7 cellular contexts compared by ENCODE assay signal in genomic region chr22:26461188-26461810, GRCh38. TPM values are rescaled to one million over a fixed set of nuclear protein-coding genes. Genes with fewer than 3 reads are reported as not detected.
A peak's percentile ranks its signal among the peaks of the same experiment; 100 is the strongest.
DNase-seq lines count a peak whose midpoint lies in the region; ATAC-seq, FAIRE-seq and TF ChIP-seq lines count a peak whose summit lies in the region.

No MANE protein-coding gene starts in this region.

- DNase-seq in GM06990 (ENCODE audit: extremely low read depth, insufficient read length) (no peak), LNCaP clone FGC (ENCODE audit: low read depth) (no peak), H1 (ENCODE audit: low read depth in 1 of 2, low spot score in 2 of 2) (peak; percentile 53 to 90), mucosa of descending colon (peak in 2 of 3 donors; percentile 59 to 83), uterus (peak; percentile 25 to 44)
- peak; percentile 9 to 28 (median 18) for DNase-seq in activated CD4-positive, CD25-positive, alpha-beta regulatory T cell (lab: John Stamatoyannopoulos, UW)

- peak; percentile 96 for FAIRE-seq in H1 (lab: Jason Lieb, UNC)

- H4K20me1 ChIP-seq in H1 (replicated peaks in 1 of 2; ENCODE audit: control insufficient read depth in 1 of 2, insufficient read depth in 2 of 2, low read length in 2 of 2), result peaks cover 5 to 9% of the 10 kb centered on the region in 2 experiments

- no peak overlapping the region for H4K8ac ChIP-seq in H1 (ENCODE audit: extremely low read depth, insufficient read depth, low read length)

- no peak overlapping the region for H2BK12ac ChIP-seq in H1 (ENCODE audit: low read depth, low read length)

- TF ChIP-seq EP300 in H1 (IDR thresholded peaks at IDR 0.05; ENCODE audit: borderline replicate concordance in 1 of 2, low read depth in 2 of 2, low read length in 2 of 2), result no peak

- H3K27me3 ChIP-seq in GM06990 (replicated peaks; ENCODE audit: control insufficient read depth, insufficient read depth, low read length) (no peaks in the 10 kb centered on the region), H1 (replicated peaks in 1 of 4; ENCODE audit: control insufficient read depth in 3 of 4, extremely low read depth in 1 of 4, insufficient read depth in 3 of 4, low read length in 3 of 4) (no peaks in the 10 kb centered on the region), uterus (no peaks in the 10 kb centered on the region)

- H3K4ac ChIP-seq in H1 (replicated peaks; ENCODE audit: insufficient read length, low read depth, low read length), result no peak overlapping the region

- no peak overlapping the region for H3K9ac ChIP-seq in H1 (replicated peaks in 1 of 4; ENCODE audit: extremely low read depth in 1 of 4, low read depth in 3 of 4, low read length in 3 of 4)

- no peak overlapping the region for H2BK120ac ChIP-seq in H1 (replicated peaks; ENCODE audit: low read depth, low read length)

- no peaks in the 10 kb centered on the region for H3K23me2 ChIP-seq in H1 (ENCODE audit: low read depth, low read length)

- H2AFZ ChIP-seq in H1 (ENCODE audit: low read length), result no peak overlapping the region

- POLR2A ChIA-PET in H1 (lab: Charles Lee; ENCODE audit: partially characterized antibody), result interaction anchor here (1.0 to 1.6 kb wide), 5 partner anchors 21 to 97 kb away, joined by 3 to 4 read pairs (median 3); partner anchors contain the start of genes HPS4 and SRRD

- peaks cover 31% of the 10 kb centered on the region for H3K36me3 ChIP-seq in GM06990 (ENCODE audit: control insufficient read depth, insufficient read depth, low read length)
- peaks cover 14 to 58% (median 44%) of the 10 kb centered on the region in 4 experiments for H3K36me3 ChIP-seq in H1 (ENCODE audit: control insufficient read depth in 2 of 4, insufficient read depth in 4 of 4, low read length in 3 of 4)
- peaks cover 8% of the 10 kb centered on the region for H3K36me3 ChIP-seq in mucosa of descending colon (ENCODE audit: low read depth)
- H3K36me3 ChIP-seq in uterus, result no peaks in the 10 kb centered on the region

- CTCF ChIA-PET in H1 (lab: Charles Lee; ENCODE audit: partially characterized antibody), result interaction anchor here (0.6 to 7.8 kb wide), 40 partner anchors 9 to 719 kb away, joined by 3 to 98 read pairs (median 6); partner anchors contain the start of genes HPS4, MYO18B and SRRD

- 30% methylated on average over 3 of the region's 3 CpGs; no CpG with 5 or more reads in 1 of the 2 experiments for WGBS in H1 (ENCODE audit: extremely low coverage in 1 of 2, insufficient coverage in 1 of 2, insufficient read length in 1 of 2, insufficient replicate concordance in 2 of 2, low coverage in 1 of 2, low lambda C conversion rate in 2 of 2, missing lambda C conversion rate in 1 of 2), 2 experiments

- H3K56ac ChIP-seq in H1 (replicated peaks; ENCODE audit: insufficient read length, low read depth, low read length), result no peak overlapping the region

- 0 out of 2 replicates have a peak, but pooled peaks cover 2% of the 10 kb centered on the region for H3K79me1 ChIP-seq in H1 (ENCODE audit: low read depth, low read length)

- H2BK15ac ChIP-seq in H1 (ENCODE audit: low read length), result no peak overlapping the region

- no peak overlapping the region for H3K23ac ChIP-seq in H1 (ENCODE audit: insufficient read length)

- H2BK5ac ChIP-seq in H1 (ENCODE audit: low read depth, low read length), result no peak overlapping the region

- peak; percentile 81 to 84 for TF ChIP-seq RAD21 in H1 (IDR thresholded peaks at IDR 0.05 in 1 of 2, conservative IDR thresholded peaks at IDR 0.05 in 1 of 2; ENCODE audit: low read depth in 2 of 2, low read length in 2 of 2)

- intact Hi-C loops in mucosa of descending colon (cut with DNase I, micrococcal nuclease), result loop anchor here in 1 of 2 donors (2.0 kb wide), 1 partner anchor 62 kb away; no protein-coding TSS in a partner anchor
- intact Hi-C loops in uterus (cut with DNase I; ENCODE audit: low total_unique reads), result no loop called here

- no peak overlapping the region for H2BK20ac ChIP-seq in H1 (ENCODE audit: low read length)

- H3K79me2 ChIP-seq in H1 (ENCODE audit: control insufficient read depth in 1 of 2, insufficient read depth in 2 of 2, low read length in 2 of 2), result peaks cover 0 to 2% of the 10 kb centered on the region in 2 experiments; a peak in 1 of 4 replicates

- H3K18ac ChIP-seq in H1 (ENCODE audit: extremely low read depth, low read length), result no peak overlapping the region

- TF ChIP-seq CTCF in GM06990 (IDR thresholded peaks at IDR 0.05; ENCODE audit: insufficient read depth, low read length, poor library complexity, severe bottlenecking) (peak; percentile 79), LNCaP clone FGC (IDR thresholded peaks at IDR 0.05; ENCODE audit: control insufficient read depth, extremely low read depth, insufficient read depth) (peak; percentile 71), H1 (IDR thresholded peaks at IDR 0.05; ENCODE audit: control extremely low read depth in 1 of 3, insufficient read depth in 1 of 3, low read depth in 1 of 3, low read length in 3 of 3) (peak; percentile 58 to 80 (median 76)), mucosa of descending colon (IDR thresholded peaks at IDR 0.05) (peak; percentile 60), uterus (IDR thresholded peaks at IDR 0.05) (peak; percentile 55 to 64 (median 59))

- H3K4me1 ChIP-seq in H1 (replicated peaks in 1 of 4; ENCODE audit: control insufficient read depth in 3 of 4, insufficient read depth in 4 of 4, low read length in 3 of 4) (no peaks in the 10 kb centered on the region), mucosa of descending colon (ENCODE audit: low read depth) (no peaks in the 10 kb centered on the region), uterus (no peaks in the 10 kb centered on the region)

- H4K91ac ChIP-seq in H1 (replicated peaks; ENCODE audit: insufficient read length, low read length), result no peak overlapping the region

- H3K9me3 ChIP-seq in H1 (ENCODE audit: insufficient read depth in 2 of 2, low read depth in 1 of 2, low read length in 1 of 2), result no peaks in the 10 kb centered on the region
- H3K9me3 ChIP-seq in mucosa of descending colon, result no peaks in the 10 kb centered on the region
- H3K9me3 ChIP-seq in uterus, result no peaks in the 10 kb centered on the region

- H3K14ac ChIP-seq in H1 (ENCODE audit: insufficient read length), result no peak overlapping the region

- no peak overlapping the region for H3K27ac ChIP-seq in H1 (ENCODE audit: low read depth, low read length)
- H3K27ac ChIP-seq in uterus, result no peak overlapping the region

- ATAC-seq in mucosa of descending colon, result peak; percentile 81
- ATAC-seq in GM21367 (IDR thresholded peaks at IDR 0.05; ENCODE audit: unreplicated experiment), result no peak

- H3K4me2 ChIP-seq in H1 (ENCODE audit: insufficient read depth in 1 of 2, low read depth in 2 of 2, low read length in 2 of 2), result no peak overlapping the region

- no peak overlapping the region for H4K5ac ChIP-seq in H1 (ENCODE audit: insufficient read length, low read depth, low read length)

- H3K4me3 ChIP-seq in GM06990 (replicated peaks; ENCODE audit: low read depth, low read length) (no peak overlapping the region), LNCaP clone FGC (ENCODE audit: low read depth, low read length) (no peak overlapping the region), H1 (ENCODE audit: extremely low read depth in 1 of 4, insufficient read depth in 2 of 4, low read depth in 3 of 4, low read length in 4 of 4) (no peak overlapping the region), mucosa of descending colon (no peak overlapping the region), uterus (no peak overlapping the region)

- no peak overlapping the region for H2AK5ac ChIP-seq in H1 (ENCODE audit: low read depth, low read length)

- TF ChIP-seq POLR2A in H1 (IDR thresholded peaks at IDR 0.05; ENCODE audit: control extremely low read depth in 1 of 2, low read depth in 2 of 2, low read length in 2 of 2) (no peak), uterus (IDR thresholded peaks at IDR 0.05) (no peak)

RNA-seq across cellular contexts. Expression of gene HPS4, which starts 22.3 kb away (rescaled TPM):
- 32.9 and 35.2 TPM in 2 replicates for total RNA-seq in H1 (2021; fragmentation: NEBNext Ultra II Directional; extraction: Animal tissue kit (Norgen Biotek cat#: 25700))
- polyA plus RNA-seq in H1 (2011; rRNA removed), result 28.0 and 35.3 TPM in 2 replicates
- 36.6 TPM for polyA plus RNA-seq in H1 (2011; cell fraction: cytosol; rRNA removed)
- polyA plus RNA-seq in H1 (2011; cell fraction: nucleus; rRNA removed), result 87.4 TPM
- 25.2 to 29.6 TPM (median 27.5 TPM) in 4 replicates for polyA plus RNA-seq in H1 (2012, experiment 1 of 2)
- polyA plus RNA-seq in H1 (2012, experiment 2 of 2), result 7.8 TPM
- polyA plus RNA-seq in H1 (2013, experiment 1 of 2), result 27.8 TPM
- polyA plus RNA-seq in H1 (2013, experiment 2 of 2), result 23.4 TPM
- polyA minus RNA-seq in H1 (2011; rRNA and poly(A)+ RNA removed), result 37.3 and 43.0 TPM in 2 replicates
- 36.5 TPM for polyA minus RNA-seq in H1 (2011; cell fraction: cytosol; rRNA and poly(A)+ RNA removed)
- 57.3 TPM for polyA minus RNA-seq in H1 (2011; cell fraction: nucleus; rRNA and poly(A)+ RNA removed)
- total RNA-seq in mucosa of descending colon (10 to 100 TPM; 28.6 to 29.2 (median 28.9) TPM), uterus (10 to 100 TPM; 23.5 to 65.6 (median 43.5) TPM)

RNA-seq across cellular contexts. Expression of gene SRRD, which starts 22.4 kb away (rescaled TPM):
- 25.3 and 26.3 TPM in 2 replicates for total RNA-seq in H1 (2021; fragmentation: NEBNext Ultra II Directional; extraction: Animal tissue kit (Norgen Biotek cat#: 25700))
- polyA plus RNA-seq in H1 (2011; rRNA removed), result 9.9 and 17.1 TPM in 2 replicates
- 16.4 TPM for polyA plus RNA-seq in H1 (2011; cell fraction: cytosol; rRNA removed)
- 6.5 TPM for polyA plus RNA-seq in H1 (2011; cell fraction: nucleus; rRNA removed)
- polyA plus RNA-seq in H1 (2012, experiment 1 of 2), result 14.9 to 35.1 TPM (median 20.6 TPM) in 4 replicates
- 5.2 TPM for polyA plus RNA-seq in H1 (2012, experiment 2 of 2)
- polyA plus RNA-seq in H1 (2013, experiment 1 of 2), result 10.2 TPM
- 9.9 TPM for polyA plus RNA-seq in H1 (2013, experiment 2 of 2)
- polyA minus RNA-seq in H1 (2011; rRNA and poly(A)+ RNA removed), result 31.2 and 33.3 TPM in 2 replicates
- polyA minus RNA-seq in H1 (2011; cell fraction: cytosol; rRNA and poly(A)+ RNA removed), result 6.1 TPM
- polyA minus RNA-seq in H1 (2011; cell fraction: nucleus; rRNA and poly(A)+ RNA removed), result 15.8 TPM
- total RNA-seq in mucosa of descending colon (10 to 100 TPM; 11.1 to 19.1 (median 11.2) TPM), uterus (10 to 100 TPM in 2 of 4 donors, 1 to 10 TPM in 2; 5.3 to 20.1 (median 13.9) TPM)

RNA-seq across cellular contexts. Expression of gene ASPHD2, which starts 32.2 kb away (rescaled TPM):
- 11.0 and 11.1 TPM in 2 replicates for total RNA-seq in H1 (2021; fragmentation: NEBNext Ultra II Directional; extraction: Animal tissue kit (Norgen Biotek cat#: 25700))
- 7.2 and 8.1 TPM in 2 replicates for polyA plus RNA-seq in H1 (2011; rRNA removed)
- 6.7 TPM for polyA plus RNA-seq in H1 (2011; cell fraction: cytosol; rRNA removed)
- polyA plus RNA-seq in H1 (2011; cell fraction: nucleus; rRNA removed), result 7.9 TPM
- polyA plus RNA-seq in H1 (2012, experiment 1 of 2), result 5.3 to 7.6 TPM (median 7.1 TPM) in 4 replicates
- 5.6 TPM for polyA plus RNA-seq in H1 (2012, experiment 2 of 2)
- polyA plus RNA-seq in H1 (2013, experiment 1 of 2), result 8.7 TPM
- 8.7 TPM for polyA plus RNA-seq in H1 (2013, experiment 2 of 2)
- 8.7 and 9.2 TPM in 2 replicates for polyA minus RNA-seq in H1 (2011; rRNA and poly(A)+ RNA removed)
- 6.6 TPM for polyA minus RNA-seq in H1 (2011; cell fraction: cytosol; rRNA and poly(A)+ RNA removed)
- 7.5 TPM for polyA minus RNA-seq in H1 (2011; cell fraction: nucleus; rRNA and poly(A)+ RNA removed)
- 1 to 10 TPM; 2.7 to 3.7 (median 3.5) TPM for total RNA-seq in mucosa of descending colon
- total RNA-seq in uterus, result 1 to 10 TPM in 1 of 4 donors, under 1 TPM in 1, not detected in 2; 0.83 to 1.8 TPM

RNA-seq across cellular contexts. Expression of gene TFIP11, which starts 51.0 kb away (rescaled TPM):
- total RNA-seq in H1 (2021; fragmentation: NEBNext Ultra II Directional; extraction: Animal tissue kit (Norgen Biotek cat#: 25700)), result 23.9 and 28.3 TPM in 2 replicates
- polyA plus RNA-seq in H1 (2011; rRNA removed), result 18.1 and 18.4 TPM in 2 replicates
- 23.4 TPM for polyA plus RNA-seq in H1 (2011; cell fraction: cytosol; rRNA removed)
- polyA plus RNA-seq in H1 (2011; cell fraction: nucleus; rRNA removed), result 26.2 TPM
- polyA plus RNA-seq in H1 (2012, experiment 1 of 2), result 24.2 to 28.8 TPM (median 27.7 TPM) in 4 replicates
- polyA plus RNA-seq in H1 (2012, experiment 2 of 2), result 10.5 TPM
- polyA plus RNA-seq in H1 (2013, experiment 1 of 2), result 11.5 TPM
- polyA plus RNA-seq in H1 (2013, experiment 2 of 2), result 9.4 TPM
- 37.2 and 40.4 TPM in 2 replicates for polyA minus RNA-seq in H1 (2011; rRNA and poly(A)+ RNA removed)
- 18.1 TPM for polyA minus RNA-seq in H1 (2011; cell fraction: cytosol; rRNA and poly(A)+ RNA removed)
- 27.6 TPM for polyA minus RNA-seq in H1 (2011; cell fraction: nucleus; rRNA and poly(A)+ RNA removed)
- total RNA-seq in mucosa of descending colon (10 to 100 TPM; 26.2 to 39.1 (median 34.6) TPM), uterus (10 to 100 TPM in 3 of 4 donors, 1 to 10 TPM in 1; 6.1 to 32.5 (median 18.1) TPM)

Comparison
In these comparisons a context has a peak if more than half of its experiments do, and no peak if none do; other contexts are left out.
1. DNase-seq: peak in activated CD4-positive, CD25-positive, alpha-beta regulatory T cell (4 of 4), H1 (2 of 2), mucosa of descending colon (2 of 3) and uterus (2 of 2); none in GM06990 (single experiment) and LNCaP clone FGC (single experiment).
2. Peak in every context shown above with its lines, with median percentiles within 50 percentile points of each other: CTCF ChIP-seq.